19 cellular contexts compared by ENCODE assay signal in the genomic region with DNA sequence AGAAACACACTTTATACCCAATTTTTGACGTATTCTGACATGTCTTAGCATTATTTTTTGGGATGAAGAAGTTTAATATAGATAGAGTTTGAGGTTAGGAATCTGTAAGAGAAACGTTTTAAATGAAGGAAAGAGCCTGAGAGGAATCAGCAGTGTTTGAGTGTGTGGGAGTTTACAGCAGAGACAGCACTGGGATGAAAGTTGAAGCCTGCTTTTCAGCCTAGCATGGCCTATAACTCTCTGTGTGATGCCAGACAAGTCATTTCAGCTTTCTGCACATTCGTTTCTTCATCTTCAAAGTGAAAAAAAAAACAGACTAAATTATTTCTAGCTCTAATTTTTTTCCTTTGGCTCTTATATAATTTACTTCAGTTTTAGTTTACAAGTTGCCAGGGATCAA.
DNase-seq lines count a peak whose midpoint lies in the region; ATAC-seq and TF ChIP-seq lines count a peak whose summit lies in the region.
"Had no signal": no experiment of that assay in that cellular context is flagged by ENCODE, and none has a peak within 500 bp of the region (broad histone marks: within the 10 kb centered on the region; RNA-seq: fewer than 3 reads in every experiment).

No MANE protein-coding gene starts in this region.

- intact Hi-C loops in right lobe of liver (cut with DNase I): no loop called here
- intact Hi-C loops in activated T-helper 2 cell treated with anti-CD3 and anti-CD28 coated beads, Interferon-gamma antibody, Interleukin-2, Interleukin-4, amounts not matched to agents 10 μg/mL and 5 μg/mL and 100 μg/mL, durations not matched to agents 14 hours and 24 hours and 36 hours (cut with micrococcal nuclease): no loop called here

- no peaks in the 10 kb centered on the region for H3K9me3 ChIP-seq in CD4-positive, CD25-positive, alpha-beta regulatory T cell (ENCODE audit: control insufficient read depth in 2 of 2, low read length in 2 of 2)
- H3K9me3 ChIP-seq in right lobe of liver: no peaks in the 10 kb centered on the region
- H3K9me3 ChIP-seq: BLaER1, HAP-1 had no signal

- no peaks in the 10 kb centered on the region for H3K36me3 ChIP-seq in CD4-positive, CD25-positive, alpha-beta regulatory T cell (ENCODE audit: control insufficient read depth, insufficient read depth, low read length)
- H3K36me3 ChIP-seq in right lobe of liver: no peaks in the 10 kb centered on the region
- H3K36me3 ChIP-seq: BLaER1, HAP-1 had no signal

- DNase-seq in CD4-positive, CD25-positive, alpha-beta regulatory T cell: no peak
- DNase-seq in amniotic epithelial cell (ENCODE audit: low read depth) (peak; percentile 31), right lobe of liver (no peak)
- no peak for DNase-seq in stimulated activated effector memory CD8-positive, alpha-beta T cell treated with anti-CD3 and anti-CD28 coated beads, Interleukin-12 subunit alpha, Interleukin-12 subunit beta, amount 100 ng/mL, for 72 hours (ENCODE audit: low spot score in 2 of 2)
- no peak for DNase-seq in activated T-helper 2 cell treated with anti-CD3 and anti-CD28 coated beads, Interferon-gamma antibody, Interleukin-2, Interleukin-4, amounts not matched to agents 10 μg/mL and 5 μg/mL and 100 μg/mL, durations not matched to agents 14 hours and 24 hours and 36 hours (ENCODE audit: low spot score)
- DNase-seq: CD4-positive, alpha-beta T cell; CD8-positive, alpha-beta memory T cell; DMS53; DMS79 treated with DMSO at 0.1 percent for 48 hours; GF-D8; GOT3; HFFc6 had no signal

- no peaks in the 10 kb centered on the region for H3K27me3 ChIP-seq in CD4-positive, CD25-positive, alpha-beta regulatory T cell (ENCODE audit: control insufficient read depth, insufficient read depth, low read length)
- H3K27me3 ChIP-seq in right lobe of liver: no peaks in the 10 kb centered on the region
- H3K27me3 ChIP-seq: BLaER1 had no signal

- TF ChIP-seq CTCF in nephron (IDR thresholded peaks at IDR 0.05; ENCODE audit: unreplicated experiment in 3 of 3) (no peak), right lobe of liver (IDR thresholded peaks at IDR 0.05) (no peak)

- H3K4me3 Mint-ChIP-seq in CD4-positive, CD25-positive, alpha-beta regulatory T cell: no peak overlapping the region
- H3K4me3 Mint-ChIP-seq in nephron: no peak overlapping the region
- H3K4me3 Mint-ChIP-seq in stimulated activated effector memory CD8-positive, alpha-beta T cell treated with anti-CD3 and anti-CD28 coated beads, Interleukin-12 subunit alpha, Interleukin-12 subunit beta, amount 100 ng/mL, for 72 hours: no peak overlapping the region
- no peak overlapping the region for H3K4me3 Mint-ChIP-seq in activated T-helper 2 cell treated with anti-CD3 and anti-CD28 coated beads, Interferon-gamma antibody, Interleukin-2, Interleukin-4, amounts not matched to agents 10 μg/mL and 5 μg/mL and 100 μg/mL, durations not matched to agents 14 hours and 24 hours and 36 hours (ENCODE audit: low read depth)
- H3K4me3 Mint-ChIP-seq: B cell; CD4-positive, alpha-beta T cell; CD8-positive, alpha-beta memory T cell; HFFc6 had no signal

- ATAC-seq in CD4-positive, CD25-positive, alpha-beta regulatory T cell (ENCODE audit: low read depth in 2 of 2): no peak
- no peak for ATAC-seq in stimulated activated effector memory CD8-positive, alpha-beta T cell treated with anti-CD3 and anti-CD28 coated beads, Interleukin-12 subunit alpha, Interleukin-12 subunit beta, amount 100 ng/mL, for 72 hours
- ATAC-seq in HG03025 (IDR thresholded peaks at IDR 0.05; ENCODE audit: low FRiP score, unreplicated experiment) (no peak), right lobe of liver (no peak)

- H3K27ac Mint-ChIP-seq in CD4-positive, CD25-positive, alpha-beta regulatory T cell: peak overlapping the region; percentile 4 to 59 (median 35)
- peak overlapping the region; percentile 25 to 34 (median 30) for H3K27ac Mint-ChIP-seq in nephron
- H3K27ac Mint-ChIP-seq in stimulated activated effector memory CD8-positive, alpha-beta T cell treated with anti-CD3 and anti-CD28 coated beads, Interleukin-12 subunit alpha, Interleukin-12 subunit beta, amount 100 ng/mL, for 72 hours: peak overlapping the region; percentile 7
- H3K27ac Mint-ChIP-seq in activated T-helper 2 cell treated with anti-CD3 and anti-CD28 coated beads, Interferon-gamma antibody, Interleukin-2, Interleukin-4, amounts not matched to agents 10 μg/mL and 5 μg/mL and 100 μg/mL, durations not matched to agents 14 hours and 24 hours and 36 hours: no peak overlapping the region
- H3K27ac Mint-ChIP-seq: B cell; CD4-positive, alpha-beta T cell; HFFc6 had no signal

- H3K9me3 Mint-ChIP-seq in CD4-positive, CD25-positive, alpha-beta regulatory T cell: no peaks in the 10 kb centered on the region
- H3K9me3 Mint-ChIP-seq in nephron: no peaks in the 10 kb centered on the region
- no peaks in the 10 kb centered on the region for H3K9me3 Mint-ChIP-seq in stimulated activated effector memory CD8-positive, alpha-beta T cell treated with anti-CD3 and anti-CD28 coated beads, Interleukin-12 subunit alpha, Interleukin-12 subunit beta, amount 100 ng/mL, for 72 hours
- H3K9me3 Mint-ChIP-seq in activated T-helper 2 cell treated with anti-CD3 and anti-CD28 coated beads, Interferon-gamma antibody, Interleukin-2, Interleukin-4, amounts not matched to agents 10 μg/mL and 5 μg/mL and 100 μg/mL, durations not matched to agents 14 hours and 24 hours and 36 hours: no peaks in the 10 kb centered on the region
- H3K9me3 Mint-ChIP-seq: CD4-positive, alpha-beta T cell; CD8-positive, alpha-beta memory T cell; HFFc6 had no signal

- no peak overlapping the region for H3K27ac ChIP-seq in CD4-positive, CD25-positive, alpha-beta regulatory T cell (ENCODE audit: insufficient read depth, low read length, poor library complexity, severe bottlenecking)
- H3K27ac ChIP-seq in right lobe of liver: no peak overlapping the region
- H3K27ac ChIP-seq: 22Rv1, BLaER1, C4-2B had no signal

- no peak overlapping the region for H3K4me3 ChIP-seq in CD4-positive, CD25-positive, alpha-beta regulatory T cell (ENCODE audit: low read depth, low read length)
- no peak overlapping the region for H3K4me3 ChIP-seq in right lobe of liver
- H3K4me3 ChIP-seq: BLaER1, HAP-1 had no signal

- WGBS in right lobe of liver (ENCODE audit: insufficient coverage, low coverage, low lambda C conversion rate, missing lambda C conversion rate): 88% methylated on average over 3 of the region's 3 CpGs

- H3K4me1 Mint-ChIP-seq in CD4-positive, CD25-positive, alpha-beta regulatory T cell: peaks cover 2 to 8% (median 4%) of the 10 kb centered on the region in 4 donors
- peaks cover 25% of the 10 kb centered on the region for H3K4me1 Mint-ChIP-seq in nephron
- H3K4me1 Mint-ChIP-seq in stimulated activated effector memory CD8-positive, alpha-beta T cell treated with anti-CD3 and anti-CD28 coated beads, Interleukin-12 subunit alpha, Interleukin-12 subunit beta, amount 100 ng/mL, for 72 hours: no peaks in the 10 kb centered on the region
- H3K4me1 Mint-ChIP-seq in activated T-helper 2 cell treated with anti-CD3 and anti-CD28 coated beads, Interferon-gamma antibody, Interleukin-2, Interleukin-4, amounts not matched to agents 10 μg/mL and 5 μg/mL and 100 μg/mL, durations not matched to agents 14 hours and 24 hours and 36 hours (ENCODE audit: low read depth): no peaks in the 10 kb centered on the region
- H3K4me1 Mint-ChIP-seq: B cell had no signal

- no peaks in the 10 kb centered on the region for H3K27me3 Mint-ChIP-seq in CD4-positive, CD25-positive, alpha-beta regulatory T cell
- no peaks in the 10 kb centered on the region for H3K27me3 Mint-ChIP-seq in nephron (ENCODE audit: low read depth)
- H3K27me3 Mint-ChIP-seq in activated T-helper 2 cell treated with anti-CD3 and anti-CD28 coated beads, Interferon-gamma antibody, Interleukin-2, Interleukin-4, amounts not matched to agents 10 μg/mL and 5 μg/mL and 100 μg/mL, durations not matched to agents 14 hours and 24 hours and 36 hours (ENCODE audit: low read depth): no peaks in the 10 kb centered on the region
- H3K27me3 Mint-ChIP-seq: B cell; CD4-positive, alpha-beta T cell; CD8-positive, alpha-beta memory T cell had no signal

- TF ChIP-seq POLR2A in right lobe of liver (IDR thresholded peaks at IDR 0.05): no peak

- H3K36me3 Mint-ChIP-seq in CD4-positive, CD25-positive, alpha-beta regulatory T cell: peaks cover 17% of the 10 kb centered on the region
- no peaks in the 10 kb centered on the region for H3K36me3 Mint-ChIP-seq in nephron (ENCODE audit: low read depth)
- no peaks in the 10 kb centered on the region for H3K36me3 Mint-ChIP-seq in stimulated activated effector memory CD8-positive, alpha-beta T cell treated with anti-CD3 and anti-CD28 coated beads, Interleukin-12 subunit alpha, Interleukin-12 subunit beta, amount 100 ng/mL, for 72 hours
- H3K36me3 Mint-ChIP-seq in activated T-helper 2 cell treated with anti-CD3 and anti-CD28 coated beads, Interferon-gamma antibody, Interleukin-2, Interleukin-4, amounts not matched to agents 10 μg/mL and 5 μg/mL and 100 μg/mL, durations not matched to agents 14 hours and 24 hours and 36 hours (ENCODE audit: low read depth): no peaks in the 10 kb centered on the region

- H3K4me1 ChIP-seq in CD4-positive, CD25-positive, alpha-beta regulatory T cell (ENCODE audit: control insufficient read depth, insufficient read depth, low read length, poor library complexity, severe bottlenecking): no peaks in the 10 kb centered on the region
- no peaks in the 10 kb centered on the region for H3K4me1 ChIP-seq in right lobe of liver
- H3K4me1 ChIP-seq: BLaER1, HAP-1 had no signal
